In the genomic region with DNA sequence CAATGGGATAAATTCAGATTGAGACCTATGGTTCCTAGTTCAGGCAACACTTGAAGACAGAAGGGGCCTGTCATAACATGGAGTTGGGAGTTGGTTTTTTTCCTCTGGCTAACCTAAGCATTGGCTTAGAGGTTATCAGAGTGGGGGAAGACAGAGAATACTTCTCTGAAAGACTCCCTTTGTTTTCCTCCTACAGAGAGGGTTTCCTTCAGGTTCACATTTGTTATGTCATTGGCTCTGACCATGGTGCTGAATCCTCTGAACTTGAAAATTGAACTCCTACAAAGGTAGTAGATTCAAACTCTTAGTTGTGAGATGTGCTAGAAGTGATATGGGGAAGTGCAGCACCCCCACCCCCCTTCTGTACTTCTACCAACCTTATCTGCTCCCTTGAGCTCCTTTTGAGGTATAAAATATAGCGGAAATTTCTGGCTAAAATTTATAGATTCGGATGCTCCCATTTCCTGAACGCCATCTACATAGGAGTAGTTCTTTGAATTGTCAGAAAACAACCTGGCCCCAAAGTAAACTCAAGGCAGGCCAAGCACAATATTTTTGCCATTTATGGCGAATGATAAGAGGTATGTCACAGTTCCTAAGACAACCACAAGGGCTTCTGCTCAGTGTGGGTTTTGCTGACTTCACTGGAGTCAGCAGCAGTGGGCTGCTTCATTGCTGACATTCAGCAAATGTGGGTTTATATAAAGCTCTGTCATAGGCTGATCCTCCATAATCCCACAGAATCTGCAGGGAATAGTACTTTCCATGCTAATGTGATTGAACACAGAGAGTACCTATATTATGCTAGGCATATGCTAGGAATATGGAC, we compare ENCODE assay signal across 10 cellular contexts.
DNase-seq lines count a peak whose midpoint lies in the region; ATAC-seq and TF ChIP-seq lines count a peak whose summit lies in the region.
"Had no signal": no experiment of that assay in that cellular context is flagged by ENCODE, and none has a peak within 500 bp of the region (broad histone marks: within the 10 kb centered on the region; RNA-seq: fewer than 3 reads in every experiment).

No MANE protein-coding gene starts in this region.

- no peak overlapping the region for H3K4me3 ChIP-seq in cardiac muscle cell
- H3K4me3 ChIP-seq in RWPE2 (ENCODE audit: severe bottlenecking) = no peak overlapping the region
- no peak overlapping the region for H3K4me3 ChIP-seq in epithelial cell of esophagus (ENCODE audit: low read length)
- no peak overlapping the region for H3K4me3 ChIP-seq in upper lobe of right lung

- TF ChIP-seq CTCF in cardiac muscle cell (IDR thresholded peaks at IDR 0.05; ENCODE audit: low read depth, low read length) (peak; percentile 2), RWPE2 (IDR thresholded peaks at IDR 0.05; ENCODE audit: poor library complexity, severe bottlenecking) (no peak), epithelial cell of esophagus (IDR thresholded peaks at IDR 0.05; ENCODE audit: insufficient read depth, low read depth, low read length, missing control alignments) (no peak), upper lobe of right lung (IDR thresholded peaks at IDR 0.05) (no peak), CD14-positive monocyte (IDR thresholded peaks at IDR 0.05) (no peak), GM10248 (IDR thresholded peaks at IDR 0.05; ENCODE audit: control extremely low read depth, extremely low read depth, low read depth, missing control alignments) (no peak)

- no peaks in the 10 kb centered on the region for H3K4me1 Mint-ChIP-seq in CD14-positive monocyte
- H3K4me1 Mint-ChIP-seq: CD8-positive, alpha-beta memory T cell had no signal

- POLR2A ChIA-PET in GM10248 (lab: Yijun Ruan, JAX) = no interaction called here

- peaks cover 5 to 15% (median 13%) of the 10 kb centered on the region in 7 donors for H3K9me3 Mint-ChIP-seq in CD14-positive monocyte

- H3K9me3 ChIP-seq in cardiac muscle cell (ENCODE audit: low read depth) (no peaks in the 10 kb centered on the region), RWPE2 (ENCODE audit: severe bottlenecking) (peaks cover 7% of the 10 kb centered on the region), upper lobe of right lung (no peaks in the 10 kb centered on the region)

- DNase-seq in cardiac muscle cell (ENCODE audit: low read depth in 1 of 2, low spot score in 1 of 2) (peak; percentile 60 to 71), Right ventricle myocardium inferior (ENCODE audit: missing footprints) (no peak), RWPE2 (ENCODE audit: low spot score) (no peak), epithelial cell of esophagus (ENCODE audit: low read depth) (peak; percentile 50), upper lobe of right lung (no peak), CD14-positive monocyte (ENCODE audit: low spot score) (no peak), HPDE6-E6E7 (ENCODE audit: extremely low spot score) (no peak), GM10248 (ENCODE audit: extremely low spot score) (no peak)
- DNase-seq: CD8-positive, alpha-beta memory T cell; NCI-H2171 had no signal

- H3K4me1 ChIP-seq in cardiac muscle cell (ENCODE audit: low read depth) (no peaks in the 10 kb centered on the region), RWPE2 (ENCODE audit: insufficient read depth, poor library complexity, severe bottlenecking) (peaks cover 6% of the 10 kb centered on the region), upper lobe of right lung (no peaks in the 10 kb centered on the region)

- ATAC-seq in Right ventricle myocardium inferior = no peak
- ATAC-seq in RWPE2 (ENCODE audit: low read depth) = peak; percentile 4; the same call in 2 of the 3 replicates
- ATAC-seq in upper lobe of right lung = peak; percentile 6

- H3K36me3 ChIP-seq in cardiac muscle cell = no peaks in the 10 kb centered on the region
- peaks cover 35% of the 10 kb centered on the region for H3K36me3 ChIP-seq in RWPE2 (ENCODE audit: low read depth)
- H3K36me3 ChIP-seq in upper lobe of right lung = peaks cover 57% of the 10 kb centered on the region

- CTCF ChIA-PET in GM10248 (lab: Yijun Ruan, JAX) = interaction anchor here (2.3 kb wide), 1 partner anchor 10 kb away, joined by 7 read pairs; no protein-coding TSS in a partner anchor

- H3K36me3 Mint-ChIP-seq in CD14-positive monocyte = peaks cover 12 to 14% of the 10 kb centered on the region in 2 donors

- H3K27ac ChIP-seq in cardiac muscle cell = no peak overlapping the region
- peak overlapping the region; percentile 100 for H3K27ac ChIP-seq in RWPE2 (ENCODE audit: poor library complexity, severe bottlenecking)
- no peak overlapping the region for H3K27ac ChIP-seq in upper lobe of right lung

- H3K27me3 Mint-ChIP-seq in CD14-positive monocyte (ENCODE audit: low read depth in 3 of 3) = peaks cover 0 to 3% (median 0%) of the 10 kb centered on the region in 3 donors

- H3K27ac Mint-ChIP-seq in CD14-positive monocyte = no peak overlapping the region

- intact Hi-C loops in Right ventricle myocardium inferior (cut with DNase I) (no loop called here), upper lobe of right lung (cut with DNase I) (no loop called here), CD14-positive monocyte (cut with micrococcal nuclease) (no loop called here)

- no peaks in the 10 kb centered on the region for H3K27me3 ChIP-seq in cardiac muscle cell
- H3K27me3 ChIP-seq in RWPE2 (ENCODE audit: insufficient read depth, poor library complexity, severe bottlenecking) = no peaks in the 10 kb centered on the region
- no peaks in the 10 kb centered on the region for H3K27me3 ChIP-seq in upper lobe of right lung

- H3K4me3 Mint-ChIP-seq in CD14-positive monocyte = no peak overlapping the region

Comparison
In these comparisons a context has a peak if more than half of its experiments do, and no peak if none do; other contexts are left out.
1. DNase-seq: peak in cardiac muscle cell (2 of 2) and epithelial cell of esophagus (single experiment); none in Right ventricle myocardium inferior (single experiment), RWPE2 (single experiment), upper lobe of right lung (single experiment), CD14-positive monocyte (single experiment), HPDE6-E6E7 (single experiment) and GM10248 (single experiment).